ENCODE assay signal across 24 cellular contexts in the genomic region with DNA sequence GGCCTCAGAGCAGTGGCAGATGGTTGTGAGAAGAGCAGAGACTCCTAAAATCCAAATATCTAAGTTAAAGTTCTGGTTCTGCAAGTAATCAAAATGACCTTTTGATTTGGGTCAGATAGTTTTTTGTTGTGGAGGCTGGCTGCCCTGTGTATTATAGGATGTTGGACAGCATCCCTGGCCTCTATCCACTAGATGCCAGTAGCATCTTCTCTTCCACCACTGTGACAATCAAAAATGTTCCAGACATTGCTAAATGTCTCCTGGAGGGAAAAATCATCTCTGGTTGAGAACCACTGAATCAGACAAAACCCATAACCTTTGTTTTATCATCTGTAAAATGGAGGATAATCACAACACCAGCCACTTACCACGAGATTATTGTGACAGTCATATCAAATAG. TPM values are rescaled to one million over a fixed set of nuclear protein-coding genes. Genes with fewer than 3 reads are reported as not detected.
DNase-seq lines count a peak whose midpoint lies in the region; ATAC-seq and TF ChIP-seq lines count a peak whose summit lies in the region.
"Had no signal": no experiment of that assay in that cellular context is flagged by ENCODE, and none has a peak within 500 bp of the region (broad histone marks: within the 10 kb centered on the region; RNA-seq: fewer than 3 reads in every experiment).

No MANE protein-coding gene starts in this region.

- H3K9me3 ChIP-seq in PC-3 (ENCODE audit: low read length) (no peaks in the 10 kb centered on the region), suprapubic skin (no peaks in the 10 kb centered on the region)
- H3K9me3 ChIP-seq: adrenal gland, SJSA1, transverse colon had no signal

- no peaks in the 10 kb centered on the region for H3K9me2 ChIP-seq in PC-3 (replicated peaks; ENCODE audit: low read length)

- no peak for TF ChIP-seq EP300 in suprapubic skin (IDR thresholded peaks at IDR 0.05)

- no peak overlapping the region for H3K27ac Mint-ChIP-seq in osteocyte (ENCODE audit: unreplicated experiment)
- H3K27ac Mint-ChIP-seq: activated T-helper 2 cell treated with anti-CD3 and anti-CD28 coated beads, Interferon-gamma antibody, Interleukin-2, Interleukin-4, amounts not matched to agents 10 μg/mL and 5 μg/mL and 100 μg/mL, durations not matched to agents 14 hours and 24 hours and 36 hours; HFFc6; stimulated activated effector memory CD8-positive, alpha-beta T cell treated with anti-CD3 and anti-CD28 coated beads, Interleukin-12 subunit alpha, Interleukin-12 subunit beta, amount 100 ng/mL, for 72 hours had no signal

- ATAC-seq in PC-3, result peak; percentile 40; the same call in 1 of the 2 replicates
- ATAC-seq in GM18505 (IDR thresholded peaks at IDR 0.05; ENCODE audit: unreplicated experiment), result no peak
- no peak for ATAC-seq in HG03097 (IDR thresholded peaks at IDR 0.05; ENCODE audit: low FRiP score, unreplicated experiment)
- ATAC-seq: stimulated activated effector memory CD8-positive, alpha-beta T cell treated with anti-CD3 and anti-CD28 coated beads, Interleukin-12 subunit alpha, Interleukin-12 subunit beta, amount 100 ng/mL, for 72 hours had no signal

- 67% methylated on average over 1 of the region's 1 CpG for WGBS in suprapubic skin

- H4K20me1 ChIP-seq in PC-3 (ENCODE audit: low read length), result no peaks in the 10 kb centered on the region

- H3K36me3 ChIP-seq in PC-3 (ENCODE audit: low read depth, low read length) (no peaks in the 10 kb centered on the region), suprapubic skin (no peaks in the 10 kb centered on the region)
- H3K36me3 ChIP-seq: adrenal gland, SJSA1, transverse colon had no signal

- no peaks in the 10 kb centered on the region for H3F3A ChIP-seq in PC-3 (ENCODE audit: low read length, unreplicated experiment)

- H3K9me3 Mint-ChIP-seq in osteocyte (ENCODE audit: unreplicated experiment), result no peaks in the 10 kb centered on the region
- H3K9me3 Mint-ChIP-seq: activated T-helper 2 cell treated with anti-CD3 and anti-CD28 coated beads, Interferon-gamma antibody, Interleukin-2, Interleukin-4, amounts not matched to agents 10 μg/mL and 5 μg/mL and 100 μg/mL, durations not matched to agents 14 hours and 24 hours and 36 hours; stimulated activated effector memory CD8-positive, alpha-beta T cell treated with anti-CD3 and anti-CD28 coated beads, Interleukin-12 subunit alpha, Interleukin-12 subunit beta, amount 100 ng/mL, for 72 hours had no signal

- H3K27me3 ChIP-seq in PC-3 (ENCODE audit: low read length), result no peaks in the 10 kb centered on the region
- no peaks in the 10 kb centered on the region for H3K27me3 ChIP-seq in suprapubic skin
- H3K27me3 ChIP-seq: adrenal gland, SJSA1, transverse colon had no signal

- peaks cover under 1% of the 10 kb centered on the region for H3K4me1 Mint-ChIP-seq in osteocyte (ENCODE audit: unreplicated experiment)
- H3K4me1 Mint-ChIP-seq: stimulated activated effector memory CD8-positive, alpha-beta T cell treated with anti-CD3 and anti-CD28 coated beads, Interleukin-12 subunit alpha, Interleukin-12 subunit beta, amount 100 ng/mL, for 72 hours had no signal

- H3K9ac ChIP-seq in PC-3 (ENCODE audit: low read length), result no peak overlapping the region

- TF ChIP-seq CTCF in GM10266 (IDR thresholded peaks at IDR 0.05; ENCODE audit: control insufficient read depth, insufficient read depth, low read depth, missing control alignments), result peak; percentile 16
- TF ChIP-seq CTCF in PC-3 (conservative IDR thresholded peaks at IDR 0.05; ENCODE audit: low read depth, low read length), result peak; percentile 46
- peak; percentile 28 for TF ChIP-seq CTCF in osteocyte (IDR thresholded peaks at IDR 0.05)
- no peak for TF ChIP-seq CTCF in suprapubic skin (IDR thresholded peaks at IDR 0.05)

- H3K4me3 ChIP-seq in PC-3 (ENCODE audit: low read length) (no peak overlapping the region), suprapubic skin (no peak overlapping the region)
- H3K4me3 ChIP-seq: adrenal gland, SJSA1, transverse colon had no signal

- peaks cover 5% of the 10 kb centered on the region; the same call in 1 of the 2 replicates for H3K4me1 ChIP-seq in PC-3 (ENCODE audit: insufficient read depth, low read length)
- H3K4me1 ChIP-seq in suprapubic skin, result no peaks in the 10 kb centered on the region
- H3K4me1 ChIP-seq: adrenal gland, SJSA1, transverse colon had no signal

- DNase-seq in GM10266 (ENCODE audit: extremely low spot score), result no peak
- DNase-seq in PC-3, result no peak
- peak; percentile 54 for DNase-seq in globus pallidus (ENCODE audit: low spot score)
- DNase-seq in osteocyte (ENCODE audit: extremely low spot score, unreplicated experiment), result no peak
- no peak for DNase-seq in suprapubic skin (ENCODE audit: low spot score in 2 of 2)
- DNase-seq in NCI-H2171 (lab: John Stamatoyannopoulos, UW), result no peak
- DNase-seq: activated CD4-positive, alpha-beta T cell treated with anti-CD3 and anti-CD28 coated beads for 1 hour; AML-193; central memory CD4-positive, alpha-beta T cell; DMS79; effector memory CD4-positive, alpha-beta T cell; HFFc6; stimulated activated CD4-positive, alpha-beta T cell treated with anti-CD3 and anti-CD28 coated beads, Interleukin-12 subunit alpha, Interleukin-12 subunit beta, amount 100 ng/mL, for 4 hours; T-helper 9 cell; transverse colon had no signal

- no peaks in the 10 kb centered on the region for H3K79me2 ChIP-seq in PC-3 (ENCODE audit: low read length)

- TF ChIP-seq POLR2A in suprapubic skin (IDR thresholded peaks at IDR 0.05), result no peak
- TF ChIP-seq POLR2A in GM18505 (IDR thresholded peaks at IDR 0.05; ENCODE audit: borderline replicate concordance, extremely low read depth, insufficient read depth, insufficient read length), result no peak

- no peak overlapping the region for H2AFZ ChIP-seq in PC-3 (ENCODE audit: low read length)

- H3K27me3 Mint-ChIP-seq in osteocyte (ENCODE audit: unreplicated experiment), result peaks cover 6% of the 10 kb centered on the region

- H3K36me3 Mint-ChIP-seq in osteocyte (ENCODE audit: unreplicated experiment), result no peaks in the 10 kb centered on the region
- H3K36me3 Mint-ChIP-seq: stimulated activated effector memory CD8-positive, alpha-beta T cell treated with anti-CD3 and anti-CD28 coated beads, Interleukin-12 subunit alpha, Interleukin-12 subunit beta, amount 100 ng/mL, for 72 hours had no signal

- intact Hi-C loops in PC-3 (cut with micrococcal nuclease), result loop anchor here (2.0 kb wide), 1 partner anchor 614 kb away; no protein-coding TSS in a partner anchor

- POLR2A ChIA-PET in PC-3 (lab: Charles Lee; ENCODE audit: unreplicated experiment), result no interaction called here

- no TSS peak for BruUV-seq in PC-3 (replicated peaks; lab: Mats Ljungman, UMichigan)

- no peak overlapping the region for H3K27ac ChIP-seq in PC-3 (ENCODE audit: low read length)
- H3K27ac ChIP-seq in suprapubic skin, result no peak overlapping the region
- H3K27ac ChIP-seq: adrenal gland, SJSA1, transverse colon had no signal

- H3K4me2 ChIP-seq in PC-3 (ENCODE audit: low read length), result no peak overlapping the region

- CTCF ChIA-PET in PC-3 (lab: Charles Lee), result no interaction called here

- no peak overlapping the region for H3K4me3 Mint-ChIP-seq in osteocyte (ENCODE audit: unreplicated experiment)
- H3K4me3 Mint-ChIP-seq: HFFc6; stimulated activated effector memory CD8-positive, alpha-beta T cell treated with anti-CD3 and anti-CD28 coated beads, Interleukin-12 subunit alpha, Interleukin-12 subunit beta, amount 100 ng/mL, for 72 hours had no signal

RNA-seq across cellular contexts. Expression of gene DPT, which starts 5.9 kb away (rescaled TPM):
- total RNA-seq in PC-3 (2014; rRNA removed) (not detected in 2 replicates), osteocyte (1.1 and 1.4 TPM in 2 replicates), suprapubic skin (10 to 100 TPM in 3 of 4 donors, 1 to 10 TPM in 1; 7.2 to 23.6 (median 14.4) TPM)
- total RNA-seq: activated T-helper 2 cell treated with anti-CD3 and anti-CD28 coated beads, Interferon-gamma antibody, Interleukin-2, Interleukin-4, amounts not matched to agents 10 μg/mL and 5 μg/mL and 100 μg/mL, durations not matched to agents 14 hours and 24 hours and 36 hours; HFFc6; M059J; myocyte; NCI-H460; SJSA1 had no signal

Comparison
In these comparisons a context has a peak if more than half of its experiments do, and no peak if none do; other contexts are left out.
1. CTCF ChIP-seq: peak in GM10266 (single experiment), PC-3 (single experiment) and osteocyte (single experiment); none in suprapubic skin (0 of 2).